ENCODE assay signal across 8 cellular contexts in genomic region chr3:71050521-71051258, GRCh38.
DNase-seq lines count a peak whose midpoint lies in the region; ATAC-seq, FAIRE-seq and TF ChIP-seq lines count a peak whose summit lies in the region.

No MANE protein-coding gene starts in this region.

- no peak overlapping the region for H2AFZ ChIP-seq in fibroblast of lung (ENCODE audit: low read length)

- FAIRE-seq in small intestine (lab: Jason Lieb, UNC) = no peak

- H3K9ac ChIP-seq in fibroblast of lung (ENCODE audit: insufficient read depth, low read length) = no peak overlapping the region

- TF ChIP-seq CTCF in fibroblast of lung (conservative IDR thresholded peaks at IDR 0.05 in 1 of 2, IDR thresholded peaks at IDR 0.05 in 1 of 2; ENCODE audit: low read depth in 1 of 2, low read length in 2 of 2) = no peak

- H3K4me2 ChIP-seq in fibroblast of lung (ENCODE audit: extremely low read depth, insufficient read depth, low read length) = peak overlapping the region; percentile 7

- no peaks in the 10 kb centered on the region for H3K27me3 ChIP-seq in fibroblast of lung (ENCODE audit: control insufficient read depth, insufficient read depth, low read length)
- no peaks in the 10 kb centered on the region for H3K27me3 ChIP-seq in small intestine (ENCODE audit: control insufficient read depth in 2 of 2, insufficient read depth in 2 of 2, low read length in 2 of 2)

- WGBS in small intestine, 3 donors = 72 to 74% (median 74%) methylated on average over 6 of the region's 6 CpGs

- ATAC-seq in GM19452 (IDR thresholded peaks at IDR 0.05; ENCODE audit: unreplicated experiment) (no peak), HG02610 (IDR thresholded peaks at IDR 0.05; ENCODE audit: unreplicated experiment) (no peak)

- H4K20me1 ChIP-seq in fibroblast of lung (ENCODE audit: control insufficient read depth, extremely low read depth, insufficient read depth, low read length) = no peaks in the 10 kb centered on the region

- H3K4me1 ChIP-seq in fibroblast of lung (ENCODE audit: control insufficient read depth, extremely low read depth, insufficient read depth, low read length) (peaks cover 24% of the 10 kb centered on the region), small intestine (ENCODE audit: control insufficient read depth in 2 of 2, insufficient read depth in 1 of 2, low read depth in 1 of 2, low read length in 1 of 2) (peaks cover 8 to 21% of the 10 kb centered on the region in 2 donors)

- DNase-seq in HT1080 (ENCODE audit: low read depth) (peak; percentile 54), T-helper 2 cell (peak in 3 of 5 experiments; percentile 28 to 90 (median 48)), fibroblast of lung (ENCODE audit: low read depth in 2 of 2) (peak; percentile 83 to 96), small intestine (peak; percentile 19), D341Med (ENCODE audit: low spot score) (no peak), NCI-H146 (lab: John Stamatoyannopoulos, UW) (no peak)

- H3K4me3 ChIP-seq in fibroblast of lung (replicated peaks in 1 of 4; ENCODE audit: control extremely low read depth in 1 of 4, insufficient read depth in 1 of 4, low read depth in 3 of 4, low read length in 4 of 4) (no peak overlapping the region), small intestine (ENCODE audit: low read depth in 1 of 2, low read length in 2 of 2) (no peak overlapping the region)

- H3K27ac ChIP-seq in fibroblast of lung (ENCODE audit: insufficient read depth, low read length) (peak overlapping the region; percentile 53), small intestine (ENCODE audit: low read depth in 1 of 2, low read length in 1 of 2) (peak overlapping the region in 1 of 2 donors; percentile 63)

- H3K79me2 ChIP-seq in fibroblast of lung (ENCODE audit: control insufficient read depth, insufficient read depth, low read length) = peaks cover 87% of the 10 kb centered on the region

- no peaks in the 10 kb centered on the region for H3K9me3 ChIP-seq in fibroblast of lung (ENCODE audit: control insufficient read depth, insufficient read depth, low read depth, low read length)
- no peaks in the 10 kb centered on the region for H3K9me3 ChIP-seq in small intestine (ENCODE audit: control insufficient read depth, low read depth)

- H3K36me3 ChIP-seq in fibroblast of lung (ENCODE audit: control insufficient read depth, insufficient read depth, low read length) (peaks cover 11% of the 10 kb centered on the region), small intestine (ENCODE audit: control insufficient read depth in 2 of 2, insufficient read depth in 2 of 2, low read length in 2 of 2) (peaks cover 7 to 10% of the 10 kb centered on the region in 2 donors)

Comparison
In these comparisons a context has a peak if more than half of its experiments do, and no peak if none do; other contexts are left out.
1. DNase-seq: peak in HT1080 (single experiment), T-helper 2 cell (3 of 5), fibroblast of lung (2 of 2) and small intestine (single experiment); none in D341Med (single experiment) and NCI-H146 (single experiment).